ENCODE assay signal across 12 cellular contexts in genomic region chr10:29783211-29783947, GRCh38.
A peak's percentile ranks its signal among the peaks of the same experiment; 100 is the strongest.
DNase-seq lines count a peak whose midpoint lies in the region; ATAC-seq and TF ChIP-seq lines count a peak whose summit lies in the region.
"Had no signal": no experiment of that assay in that cellular context is flagged by ENCODE, and none has a peak within 500 bp of the region (broad histone marks: within the 10 kb centered on the region; RNA-seq: fewer than 3 reads in every experiment).

No MANE protein-coding gene starts in this region.

- H3K79me2 ChIP-seq in PC-9 (ENCODE audit: low read depth), result no peaks in the 10 kb centered on the region

- no peaks in the 10 kb centered on the region for H4K20me1 ChIP-seq in PC-9 (ENCODE audit: insufficient read depth)

- POLR2A ChIA-PET in PC-9 (lab: Charles Lee; ENCODE audit: unreplicated experiment), result interaction anchor here (0.7 kb wide), 1 partner anchor 165 kb away, joined by 18 read pairs; no protein-coding TSS in a partner anchor

- intact Hi-C loops in PC-9 (cut with micrococcal nuclease; ENCODE audit: unreplicated experiment) (no loop called here), esophagus squamous epithelium (cut with DNase I) (no loop called here), sigmoid colon (cut with DNase I) (loop anchor here (2.0 kb wide), 1 partner anchor 47 kb away; no protein-coding TSS in a partner anchor)

- no peak overlapping the region for H3K4me3 ChIP-seq in PC-9
- no peak overlapping the region for H3K4me3 ChIP-seq in esophagus squamous epithelium
- no peak overlapping the region for H3K4me3 ChIP-seq in sigmoid colon
- H3K4me3 ChIP-seq: K562 had no signal

- TF ChIP-seq CTCF in PC-9 (conservative IDR thresholded peaks at IDR 0.05), result no peak
- TF ChIP-seq CTCF in esophagus squamous epithelium (IDR thresholded peaks at IDR 0.05), result no peak
- TF ChIP-seq CTCF in sigmoid colon (IDR thresholded peaks at IDR 0.05), result no peak

- ATAC-seq in HG03095 (IDR thresholded peaks at IDR 0.05; ENCODE audit: unreplicated experiment) (no peak), HG02763 (IDR thresholded peaks at IDR 0.05; ENCODE audit: unreplicated experiment) (no peak), HG03025 (IDR thresholded peaks at IDR 0.05; ENCODE audit: low FRiP score, unreplicated experiment) (no peak)
- ATAC-seq: K562 had no signal

- no peaks in the 10 kb centered on the region for H3K27me3 ChIP-seq in PC-9 (ENCODE audit: insufficient read depth, low read depth)
- H3K27me3 ChIP-seq in esophagus squamous epithelium, result no peaks in the 10 kb centered on the region
- H3K27me3 ChIP-seq in sigmoid colon, result no peaks in the 10 kb centered on the region
- H3K27me3 ChIP-seq: BE2C had no signal

- TF ChIP-seq EP300 in sigmoid colon (IDR thresholded peaks at IDR 0.05), result no peak

- peak overlapping the region; percentile 86 for H3K27ac ChIP-seq in PC-9
- H3K27ac ChIP-seq in esophagus squamous epithelium, result peak overlapping the region; percentile 6 to 77 (median 72)
- peak overlapping the region; percentile 65 to 86 (median 77) for H3K27ac ChIP-seq in sigmoid colon

- peaks cover 30% of the 10 kb centered on the region for H3K4me1 ChIP-seq in PC-9 (replicated peaks; ENCODE audit: insufficient read depth)
- peaks cover 0 to 33% (median 16%) of the 10 kb centered on the region in 3 donors for H3K4me1 ChIP-seq in esophagus squamous epithelium
- peaks cover 0 to 42% (median 28%) of the 10 kb centered on the region in 4 donors for H3K4me1 ChIP-seq in sigmoid colon
- H3K4me1 ChIP-seq: BE2C had no signal

- H3K9me3 ChIP-seq in PC-9 (ENCODE audit: insufficient read depth, low read depth) (peaks cover 8% of the 10 kb centered on the region; the same call in 1 of the 2 replicates), esophagus squamous epithelium (peaks cover 0 to 4% (median 0%) of the 10 kb centered on the region in 3 donors), sigmoid colon (peaks cover 0 to 5% (median 0%) of the 10 kb centered on the region in 4 donors)
- H3K9me3 ChIP-seq: BE2C had no signal

- WGBS in esophagus squamous epithelium, 2 donors, result 64 to 81% methylated on average over 3 of the region's 3 CpGs
- WGBS in sigmoid colon, 2 donors, result 81 to 83% methylated on average over 3 of the region's 3 CpGs

- no peaks in the 10 kb centered on the region for H3K9me2 ChIP-seq in PC-9 (ENCODE audit: insufficient read depth)

- H3K4me2 ChIP-seq in PC-9, result peak overlapping the region; percentile 3; the same call in 1 of the 2 replicates

- TF ChIP-seq POLR2A in esophagus squamous epithelium (IDR thresholded peaks at IDR 0.05), result no peak
- no peak for TF ChIP-seq POLR2A in sigmoid colon (IDR thresholded peaks at IDR 0.05)

- H3K36me3 ChIP-seq in PC-9 (ENCODE audit: low read depth), result no peaks in the 10 kb centered on the region
- H3K36me3 ChIP-seq in esophagus squamous epithelium, result no peaks in the 10 kb centered on the region
- no peaks in the 10 kb centered on the region for H3K36me3 ChIP-seq in sigmoid colon
- H3K36me3 ChIP-seq: BE2C had no signal

- CTCF ChIA-PET in PC-9 (lab: Charles Lee), result no interaction called here

- H3F3A ChIP-seq in PC-9 (ENCODE audit: insufficient read depth, low read depth), result peaks cover 9% of the 10 kb centered on the region; the same call in 1 of the 2 replicates

- DNase-seq in EH (ENCODE audit: low read depth), result peak; percentile 13
- DNase-seq in PC-9, result no peak
- DNase-seq in esophagus squamous epithelium (lab: John Stamatoyannopoulos, UW), result no peak
- no peak for DNase-seq in sigmoid colon
- no peak for DNase-seq in Kasumi-1 (lab: John Stamatoyannopoulos, UW)
- DNase-seq: BE2C; effector memory CD4-positive, alpha-beta T cell; retina had no signal

- no peak overlapping the region for H2AFZ ChIP-seq in PC-9

- BruUV-seq in PC-9 (replicated peaks; lab: Mats Ljungman, UMichigan), result no TSS peak
